Comparison of ENCODE assay signal across 21 cellular contexts in genomic region chr11:42764936-42765335, GRCh38.
DNase-seq lines count a peak whose midpoint lies in the region; TF ChIP-seq lines count a peak whose summit lies in the region.
"Had no signal": no experiment of that assay in that cellular context is flagged by ENCODE, and none has a peak within 500 bp of the region (broad histone marks: within the 10 kb centered on the region; RNA-seq: fewer than 3 reads in every experiment).

No MANE protein-coding gene starts in this region.

- POLR2A ChIA-PET in PC-9 (lab: Charles Lee; ENCODE audit: unreplicated experiment): no interaction called here

- DNase-seq in G401 (ENCODE audit: low spot score) (peak; percentile 69), cerebellar cortex (ENCODE audit: low spot score) (peak; percentile 64), nephron progenitor cell (no peak), PC-9 (no peak), HUDEP-2 (lab: John Stamatoyannopoulos, UW; ENCODE audit: unreplicated experiment in 76 of 76) (no peak)
- DNase-seq: BE2C; CD4-positive, alpha-beta memory T cell; CD4-positive, CD25-positive, alpha-beta regulatory T cell; CD8-positive, alpha-beta memory T cell; COR-L47; DMS 273 treated with DMSO at 0.1 percent for 48 hours; DMS153; DMS53; DMS79; DND-41; EL; GF-D8 had no signal

- H3K36me3 ChIP-seq in PC-9 (ENCODE audit: low read depth): no peaks in the 10 kb centered on the region
- H3K36me3 ChIP-seq: BE2C, BLaER1 had no signal

- peaks cover 7% of the 10 kb centered on the region for H3K27me3 Mint-ChIP-seq in nephron progenitor cell (ENCODE audit: low read depth, poor library complexity)
- H3K27me3 Mint-ChIP-seq: CD4-positive, alpha-beta memory T cell; CD4-positive, CD25-positive, alpha-beta regulatory T cell; CD8-positive, alpha-beta memory T cell had no signal

- TF ChIP-seq CTCF in nephron progenitor cell (IDR thresholded peaks at IDR 0.05): no peak
- TF ChIP-seq CTCF in PC-9 (conservative IDR thresholded peaks at IDR 0.05): no peak

- no peak overlapping the region for H3K4me3 Mint-ChIP-seq in nephron progenitor cell
- H3K4me3 Mint-ChIP-seq: CD14-positive monocyte; CD4-positive, alpha-beta memory T cell; CD4-positive, CD25-positive, alpha-beta regulatory T cell; CD8-positive, alpha-beta memory T cell had no signal

- H3K4me1 Mint-ChIP-seq in nephron progenitor cell: peaks cover 33% of the 10 kb centered on the region
- H3K4me1 Mint-ChIP-seq: CD14-positive monocyte; CD4-positive, alpha-beta memory T cell; CD4-positive, CD25-positive, alpha-beta regulatory T cell; CD8-positive, alpha-beta memory T cell had no signal

- CTCF ChIA-PET in PC-9 (lab: Charles Lee): no interaction called here

- H3K79me2 ChIP-seq in PC-9 (ENCODE audit: low read depth): no peaks in the 10 kb centered on the region

- no peak overlapping the region for H3K27ac ChIP-seq in PC-9
- H3K27ac ChIP-seq: 22Rv1, A549, BLaER1 had no signal

- no peaks in the 10 kb centered on the region for H3K27me3 ChIP-seq in PC-9 (ENCODE audit: insufficient read depth, low read depth)
- H3K27me3 ChIP-seq: BE2C, BLaER1 had no signal

- no peaks in the 10 kb centered on the region for H4K20me1 ChIP-seq in PC-9 (ENCODE audit: insufficient read depth)
- H4K20me1 ChIP-seq: BLaER1 had no signal

- H3K4me3 ChIP-seq in PC-9: no peak overlapping the region
- H3K4me3 ChIP-seq: A549, BLaER1 had no signal

- no peaks in the 10 kb centered on the region for H3K9me2 ChIP-seq in PC-9 (ENCODE audit: insufficient read depth)

- BruUV-seq in PC-9 (replicated peaks; lab: Mats Ljungman, UMichigan): no TSS peak

- no peaks in the 10 kb centered on the region for H3K4me1 ChIP-seq in PC-9 (replicated peaks; ENCODE audit: insufficient read depth)
- H3K4me1 ChIP-seq: A549, BE2C, BLaER1 had no signal

- no peak overlapping the region for H2AFZ ChIP-seq in PC-9

- H3K27ac Mint-ChIP-seq in nephron progenitor cell: peak overlapping the region; percentile 46
- H3K27ac Mint-ChIP-seq: CD14-positive monocyte; CD4-positive, CD25-positive, alpha-beta regulatory T cell had no signal

- no peaks in the 10 kb centered on the region for H3K9me3 ChIP-seq in PC-9 (ENCODE audit: insufficient read depth, low read depth)
- H3K9me3 ChIP-seq: A549, BE2C, BLaER1 had no signal

- H3K9me3 Mint-ChIP-seq in nephron progenitor cell: no peaks in the 10 kb centered on the region

- no peaks in the 10 kb centered on the region for H3F3A ChIP-seq in PC-9 (ENCODE audit: insufficient read depth, low read depth)

- H3K36me3 Mint-ChIP-seq in nephron progenitor cell (ENCODE audit: low read depth): no peaks in the 10 kb centered on the region
- H3K36me3 Mint-ChIP-seq: CD14-positive monocyte; CD4-positive, alpha-beta memory T cell; CD4-positive, CD25-positive, alpha-beta regulatory T cell; CD8-positive, alpha-beta memory T cell had no signal

- intact Hi-C loops in PC-9 (cut with micrococcal nuclease; ENCODE audit: unreplicated experiment): no loop called here

- in situ Hi-C loops in G401 (cut with HindIII; ENCODE audit: low sequenced_read_pairs): no loop called here

- H3K4me2 ChIP-seq in PC-9: no peak overlapping the region
- H3K4me2 ChIP-seq: A549, BLaER1 had no signal

Comparison
In these comparisons a context has a peak if more than half of its experiments do, and no peak if none do; other contexts are left out.
1. DNase-seq: peak in G401 (single experiment) and cerebellar cortex (single experiment); none in nephron progenitor cell (single experiment), PC-9 (0 of 2) and HUDEP-2 (0 of 76).